ENCODE assay signal across 8 cellular contexts in the genomic region with DNA sequence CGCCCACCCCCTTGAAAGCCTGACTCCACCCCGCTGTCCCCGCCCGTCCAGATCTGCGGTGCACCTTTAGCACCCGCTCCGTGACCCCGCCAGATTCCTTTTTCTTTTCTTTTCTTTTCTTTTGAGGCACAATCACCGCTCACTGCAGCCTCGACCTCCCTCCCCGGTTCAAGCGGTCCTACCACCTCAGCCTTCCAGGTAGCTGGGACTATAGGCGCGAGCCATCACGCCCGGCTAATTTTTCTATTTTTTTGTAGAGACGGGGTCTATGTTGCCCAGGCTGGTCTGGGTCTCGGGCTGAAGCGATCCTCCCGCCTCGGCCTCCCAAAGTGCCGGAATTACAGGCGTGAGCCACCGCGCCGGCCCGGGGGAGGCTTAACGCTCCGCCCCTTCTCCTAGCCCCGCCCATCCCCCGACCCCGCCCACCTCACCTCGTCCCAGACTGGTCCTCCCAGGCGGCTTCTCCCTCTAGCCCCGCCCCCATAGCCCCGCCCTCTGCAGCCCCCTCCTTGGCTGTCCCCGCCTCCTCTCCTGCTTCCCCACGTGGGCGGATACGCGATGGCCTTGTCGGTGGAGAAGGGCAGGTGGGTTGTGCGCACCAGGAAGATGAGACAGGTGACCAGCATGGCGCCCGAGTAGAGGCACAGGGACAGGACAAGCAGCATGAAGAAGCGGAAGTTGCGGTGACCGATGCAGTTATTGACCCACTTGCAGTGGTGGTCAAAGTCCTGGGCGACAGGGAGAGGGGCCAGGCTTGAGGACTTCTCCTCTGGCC. TPM values are rescaled to one million over a fixed set of nuclear protein-coding genes. Genes with fewer than 3 reads are reported as not detected.
DNase-seq lines count a peak whose midpoint lies in the region; ATAC-seq and TF ChIP-seq lines count a peak whose summit lies in the region.

No MANE protein-coding gene starts in this region.

- peak overlapping the region; percentile 29 for H3K27ac Mint-ChIP-seq in activated CD4-positive, alpha-beta T cell treated with anti-CD3 and anti-CD28 coated beads for 36 hours

- no peak overlapping the region for H3K9ac ChIP-seq in duodenal mucosa (ENCODE audit: low read depth in 1 of 2, low read length in 2 of 2)

- H3K9me3 ChIP-seq in A673 (ENCODE audit: low read depth, low read length, poor library complexity, severe bottlenecking), result no peaks in the 10 kb centered on the region
- H3K9me3 ChIP-seq in duodenal mucosa (ENCODE audit: control insufficient read depth in 1 of 2, low read length in 2 of 2), result no peaks in the 10 kb centered on the region
- no peaks in the 10 kb centered on the region for H3K9me3 ChIP-seq in mucosa of descending colon
- H3K9me3 ChIP-seq in testis, result no peaks in the 10 kb centered on the region

- H3K4me1 Mint-ChIP-seq in activated CD4-positive, alpha-beta T cell treated with anti-CD3 and anti-CD28 coated beads for 36 hours, result peaks cover 11% of the 10 kb centered on the region

- H3K36me3 ChIP-seq in A673 (ENCODE audit: insufficient read depth, low read length, poor library complexity, severe bottlenecking) (no peaks in the 10 kb centered on the region), duodenal mucosa (ENCODE audit: control insufficient read depth in 1 of 2, insufficient read depth in 2 of 2, low read length in 2 of 2) (no peaks in the 10 kb centered on the region), mucosa of descending colon (ENCODE audit: low read depth) (no peaks in the 10 kb centered on the region), testis (ENCODE audit: low read depth, missing control alignments) (no peaks in the 10 kb centered on the region)

- H3K4me1 ChIP-seq in A673 (ENCODE audit: insufficient read depth, low read length, poor library complexity, severe bottlenecking) (no peaks in the 10 kb centered on the region), duodenal mucosa (ENCODE audit: control insufficient read depth in 1 of 2, insufficient read depth in 2 of 2, low read length in 2 of 2) (peaks cover 0 to 9% of the 10 kb centered on the region in 2 donors), mucosa of descending colon (ENCODE audit: low read depth) (peaks cover 3% of the 10 kb centered on the region), testis (peaks cover 24% of the 10 kb centered on the region)

- TF ChIP-seq CTCF in A673 (conservative IDR thresholded peaks at IDR 0.05; ENCODE audit: low read depth, low read length) (no peak), mucosa of descending colon (IDR thresholded peaks at IDR 0.05) (no peak), testis (IDR thresholded peaks at IDR 0.05) (no peak)

- WGBS in testis, 2 donors, result 28 to 30% methylated on average over 35 to 46 of the region's 49 CpGs

- H3K27me3 Mint-ChIP-seq in activated CD4-positive, alpha-beta T cell treated with anti-CD3 and anti-CD28 coated beads for 36 hours, result no peaks in the 10 kb centered on the region

- CTCF ChIA-PET in A673 (lab: Charles Lee), result no interaction called here
- CTCF ChIA-PET in activated CD4-positive, alpha-beta T cell treated with anti-CD3 and anti-CD28 coated beads for 36 hours (lab: Charles Lee), result interaction anchor here (2.0 kb wide), 1 partner anchor 134 kb away, joined by 8 read pairs; no protein-coding TSS in a partner anchor

- intact Hi-C loops in A673 (cut with micrococcal nuclease; ENCODE audit: unreplicated experiment), result no loop called here
- intact Hi-C loops in activated CD4-positive, alpha-beta T cell treated with anti-CD3 and anti-CD28 coated beads for 36 hours (cut with DNase I, micrococcal nuclease), result loop anchor here in 1 of 2 experiments (1.0 to 5.0 kb wide), 4 partner anchors 29 to 521 kb away; partner anchors contain the start of gene TNK2
- intact Hi-C loops in mucosa of descending colon (cut with DNase I, micrococcal nuclease), result no loop called here
- intact Hi-C loops in testis (cut with DNase I; ENCODE audit: low total_unique reads), result no loop called here

- H3K27ac ChIP-seq in A673 (ENCODE audit: low read depth, low read length, poor library complexity, severe bottlenecking) (no peak overlapping the region), duodenal mucosa (ENCODE audit: low read depth, low read length) (no peak overlapping the region), testis (no peak overlapping the region)

- peak overlapping the region; percentile 48 for H3K4me3 ChIP-seq in A673 (ENCODE audit: low read depth, low read length, poor library complexity, severe bottlenecking)
- peak overlapping the region; percentile 29 to 61 for H3K4me3 ChIP-seq in duodenal mucosa (ENCODE audit: low read depth in 1 of 2, low read length in 2 of 2)
- no peak overlapping the region for H3K4me3 ChIP-seq in mucosa of descending colon
- H3K4me3 ChIP-seq in testis, result peak overlapping the region; percentile 53 to 56

- H3K4me3 Mint-ChIP-seq in activated CD4-positive, alpha-beta T cell treated with anti-CD3 and anti-CD28 coated beads for 36 hours, result peak overlapping the region; percentile 74

- H3K36me3 Mint-ChIP-seq in activated CD4-positive, alpha-beta T cell treated with anti-CD3 and anti-CD28 coated beads for 36 hours (ENCODE audit: low read depth), result no peaks in the 10 kb centered on the region

- DNase-seq in A673 (ENCODE audit: low spot score), result peak; percentile 69
- peak; percentile 94 for DNase-seq in HuH-7 (ENCODE audit: low spot score)
- peak; percentile 86 for DNase-seq in activated CD4-positive, alpha-beta T cell treated with anti-CD3 and anti-CD28 coated beads for 36 hours
- peak; percentile 66 to 85 (median 70) for DNase-seq in mucosa of descending colon
- peak; percentile 83 for DNase-seq in testis
- no peak for DNase-seq in OCI-M1 (lab: John Stamatoyannopoulos, UW)
- DNase-seq in GF-D8 (lab: John Stamatoyannopoulos, UW), result no peak

- POLR2A ChIA-PET in A673 (lab: Charles Lee; ENCODE audit: low non-redundant PET), result no interaction called here
- POLR2A ChIA-PET in activated CD4-positive, alpha-beta T cell treated with anti-CD3 and anti-CD28 coated beads for 36 hours (lab: Charles Lee), result no interaction called here

- BruUV-seq in A673 (replicated peaks; lab: Mats Ljungman, UMichigan), result no TSS peak

- peak; percentile 77 for ATAC-seq in activated CD4-positive, alpha-beta T cell treated with anti-CD3 and anti-CD28 coated beads for 36 hours
- peak; percentile 89 for ATAC-seq in mucosa of descending colon

- no peaks in the 10 kb centered on the region for H3K9me3 Mint-ChIP-seq in activated CD4-positive, alpha-beta T cell treated with anti-CD3 and anti-CD28 coated beads for 36 hours (ENCODE audit: low read depth)

- H3K27me3 ChIP-seq in A673 (replicated peaks; ENCODE audit: insufficient read depth, low read depth, low read length, poor library complexity) (no peaks in the 10 kb centered on the region), duodenal mucosa (ENCODE audit: control insufficient read depth in 1 of 2, insufficient read depth in 2 of 2, low read length in 2 of 2) (no peaks in the 10 kb centered on the region), testis (no peaks in the 10 kb centered on the region)

- TF ChIP-seq POLR2A in testis (IDR thresholded peaks at IDR 0.05), result no peak

RNA-seq across cellular contexts. Expression of gene ZDHHC19, which starts 3.2 kb away (rescaled TPM):
- not detected in 2 replicates for total RNA-seq in A673 (2021)
- total RNA-seq in activated CD4-positive, alpha-beta T cell treated with anti-CD3 and anti-CD28 coated beads for 36 hours, result not detected
- total RNA-seq in mucosa of descending colon, result not detected
- total RNA-seq in testis, result 10 to 100 TPM; 12.7 to 55.0 TPM
- 112 TPM for polyA plus RNA-seq in testis (ENCODE audit: insufficient read depth, low read depth, low replicate concordance)

RNA-seq across cellular contexts. Expression of gene SLC51A, which starts 8.3 kb away (rescaled TPM):
- total RNA-seq in A673 (2021) (not detected in 2 replicates), mucosa of descending colon (100 to 1,000 TPM in 1 of 3 donors, 10 to 100 TPM in 2; 16.4 to 135 (median 22.9) TPM), testis (10 to 100 TPM; 27.2 to 35.1 TPM)
- not detected for total RNA-seq in activated CD4-positive, alpha-beta T cell treated with anti-CD3 and anti-CD28 coated beads for 36 hours
- 60.6 TPM for polyA plus RNA-seq in testis (ENCODE audit: insufficient read depth, low read depth, low replicate concordance)

Comparison
In these comparisons a context has a peak if more than half of its experiments do, and no peak if none do; other contexts are left out.
1. DNase-seq: peak in A673 (single experiment), HuH-7 (single experiment), activated CD4-positive, alpha-beta T cell treated with anti-CD3 and anti-CD28 coated beads for 36 hours (single experiment), mucosa of descending colon (3 of 3) and testis (single experiment); none in OCI-M1 (single experiment) and GF-D8 (single experiment).
2. RNA of gene ZDHHC19, which starts 3.2 kb away (total RNA-seq): 12.7 to 55.0 TPM in testis; not detected in activated CD4-positive, alpha-beta T cell treated with anti-CD3 and anti-CD28 coated beads for 36 hours, not detected in A673 and not detected in mucosa of descending colon; every median in the first group is over 4 times any median in the second.
3. RNA of gene SLC51A, which starts 8.3 kb away (total RNA-seq): 27.2 to 35.1 TPM in testis and 16.4 to 135 TPM in mucosa of descending colon; not detected in A673 and not detected in activated CD4-positive, alpha-beta T cell treated with anti-CD3 and anti-CD28 coated beads for 36 hours; every median in the first group is over 10 times any median in the second.